In genomic region chr6:155541976-155542375, GRCh38 we compare ENCODE assay signal across 25 cellular contexts.
DNase-seq lines count a peak whose midpoint lies in the region; ATAC-seq and TF ChIP-seq lines count a peak whose summit lies in the region.
"Had no signal": no experiment of that assay in that cellular context is flagged by ENCODE, and none has a peak within 500 bp of the region (broad histone marks: within the 10 kb centered on the region; RNA-seq: fewer than 3 reads in every experiment).

No MANE protein-coding gene starts in this region.

- no peaks in the 10 kb centered on the region for H3F3A ChIP-seq in smooth muscle cell (ENCODE audit: low read depth)

- H3K36me3 ChIP-seq in WERI-Rb-1 (no peaks in the 10 kb centered on the region), smooth muscle cell (ENCODE audit: low read depth) (no peaks in the 10 kb centered on the region), osteoblast (ENCODE audit: insufficient read depth, low read length) (no peaks in the 10 kb centered on the region), upper lobe of right lung (no peaks in the 10 kb centered on the region)
- H3K36me3 ChIP-seq: BLaER1 treated with 17β-estradiol and CSF1 and Interleukin-3, amounts not matched to agents 10 nM and 100 nM; gastrocnemius medialis; ovary; SJCRH30; transverse colon had no signal

- H3K4me2 ChIP-seq in smooth muscle cell (peak overlapping the region; percentile 6), osteoblast (ENCODE audit: insufficient read depth, low read length) (no peak overlapping the region)
- H3K4me2 ChIP-seq: BLaER1 treated with 17β-estradiol and CSF1 and Interleukin-3, amounts not matched to agents 10 nM and 100 nM; GM23338 had no signal

- H4K20me1 ChIP-seq in smooth muscle cell (ENCODE audit: low read depth) (no peaks in the 10 kb centered on the region), osteoblast (ENCODE audit: insufficient read depth, low read length) (no peaks in the 10 kb centered on the region)
- H4K20me1 ChIP-seq: BLaER1 treated with 17β-estradiol and CSF1 and Interleukin-3, amounts not matched to agents 10 nM and 100 nM had no signal

- H3K27me3 ChIP-seq in WERI-Rb-1 (ENCODE audit: insufficient read depth, low read depth, severe bottlenecking) (no peaks in the 10 kb centered on the region), smooth muscle cell (ENCODE audit: low read depth) (no peaks in the 10 kb centered on the region), osteoblast (ENCODE audit: insufficient read depth, low read length) (no peaks in the 10 kb centered on the region), upper lobe of right lung (no peaks in the 10 kb centered on the region)
- H3K27me3 ChIP-seq: BLaER1 treated with 17β-estradiol and CSF1 and Interleukin-3, amounts not matched to agents 10 nM and 100 nM; dorsolateral prefrontal cortex; gastrocnemius medialis; ovary; SJCRH30; transverse colon had no signal

- H3K4me1 ChIP-seq in smooth muscle cell (ENCODE audit: low read depth) (no peaks in the 10 kb centered on the region), osteoblast (ENCODE audit: insufficient read depth, low read length) (no peaks in the 10 kb centered on the region), upper lobe of right lung (no peaks in the 10 kb centered on the region)
- H3K4me1 ChIP-seq: Caco-2, gastrocnemius medialis, SJCRH30, transverse colon had no signal

- H3K9me3 ChIP-seq in WERI-Rb-1 (ENCODE audit: severe bottlenecking) (no peaks in the 10 kb centered on the region), smooth muscle cell (replicated peaks; ENCODE audit: low read depth) (no peaks in the 10 kb centered on the region), osteoblast (ENCODE audit: low read depth, low read length) (no peaks in the 10 kb centered on the region), upper lobe of right lung (no peaks in the 10 kb centered on the region)
- H3K9me3 ChIP-seq: BLaER1 treated with 17β-estradiol and CSF1 and Interleukin-3, amounts not matched to agents 10 nM and 100 nM; Caco-2; gastrocnemius medialis; ovary; SJCRH30; transverse colon had no signal

- ATAC-seq in GM19395 (IDR thresholded peaks at IDR 0.05; ENCODE audit: unreplicated experiment) = no peak
- no peak for ATAC-seq in upper lobe of right lung
- ATAC-seq: gastrocnemius medialis; GM23338; left colon; stimulated activated memory B cell treated with anti-CD40 and anti-IgM and Interleukin-4, amounts not matched to agents 10 μg/mL and 1 μg/mL and 100 μg/mL, for 72 hours had no signal

- H3K79me2 ChIP-seq in smooth muscle cell (ENCODE audit: low read depth) = no peaks in the 10 kb centered on the region
- H3K79me2 ChIP-seq in osteoblast (ENCODE audit: insufficient read depth, low read length) = no peaks in the 10 kb centered on the region

- no peak overlapping the region for H3K27ac ChIP-seq in WERI-Rb-1
- H3K27ac ChIP-seq in smooth muscle cell (ENCODE audit: low read depth) = no peak overlapping the region
- no peak overlapping the region for H3K27ac ChIP-seq in osteoblast (ENCODE audit: low read depth, low read length)
- no peak overlapping the region for H3K27ac ChIP-seq in upper lobe of right lung
- H3K27ac ChIP-seq: BLaER1 treated with 17β-estradiol and CSF1 and Interleukin-3, amounts not matched to agents 10 nM and 100 nM; dorsolateral prefrontal cortex; gastrocnemius medialis; ovary; SJCRH30; transverse colon had no signal

- H2AFZ ChIP-seq in smooth muscle cell (ENCODE audit: low read depth) = no peak overlapping the region
- no peak overlapping the region for H2AFZ ChIP-seq in osteoblast (ENCODE audit: low read length)
- H2AFZ ChIP-seq: GM23338 had no signal

- WGBS in smooth muscle cell (ENCODE audit: low lambda C conversion rate) = 64% methylated on average over 4 of the region's 4 CpGs

- DNase-seq in NCI-H1092 (lab: John Stamatoyannopoulos, UW) = peak; percentile 9
- peak; percentile 97 for DNase-seq in NCI-H2171 treated with DMSO at 0.1 percent for 48 hours (lab: John Stamatoyannopoulos, UW)
- DNase-seq in WERI-Rb-1 = peak; percentile 81
- DNase-seq in smooth muscle cell (lab: John Stamatoyannopoulos, UW; ENCODE audit: unreplicated experiment) = no peak
- no peak for DNase-seq in osteoblast (ENCODE audit: insufficient read length, low spot score, missing footprints)
- DNase-seq in upper lobe of right lung = no peak
- DNase-seq: activated CD4-positive, alpha-beta T cell treated with anti-CD3 and anti-CD28 coated beads for 48 hours; activated CD8-positive, alpha-beta memory T cell treated with anti-CD3 and anti-CD28 coated beads for 24 hours; activated effector memory CD4-positive, alpha-beta T cell treated with Interleukin-2 at 50 U/mL for 16 hours; Caco-2; dorsolateral prefrontal cortex; gastrocnemius medialis; hippocampal formation; KG1; left colon; mammary epithelial cell; NCI-H748 treated with DMSO at 0.1 percent for 48 hours; ovary; RPMI8226; transverse colon had no signal

- intact Hi-C loops in upper lobe of right lung (cut with DNase I) = no loop called here

- no peak overlapping the region for H3K9ac ChIP-seq in smooth muscle cell (ENCODE audit: low read depth)
- H3K9ac ChIP-seq: BLaER1 treated with 17β-estradiol and CSF1 and Interleukin-3, amounts not matched to agents 10 nM and 100 nM had no signal

- TF ChIP-seq CTCF in WERI-Rb-1 (IDR thresholded peaks at IDR 0.05; ENCODE audit: low read depth, low read length) = no peak
- no peak for TF ChIP-seq CTCF in smooth muscle cell (IDR thresholded peaks at IDR 0.05; ENCODE audit: borderline replicate concordance, insufficient read depth, poor library complexity, severe bottlenecking)
- no peak for TF ChIP-seq CTCF in osteoblast (IDR thresholded peaks at IDR 0.05; ENCODE audit: extremely low read depth, low read depth, low read length)
- no peak for TF ChIP-seq CTCF in upper lobe of right lung (IDR thresholded peaks at IDR 0.05)

- no peak overlapping the region for H3K4me3 ChIP-seq in WERI-Rb-1 (ENCODE audit: low read depth, low read length)
- no peak overlapping the region for H3K4me3 ChIP-seq in smooth muscle cell
- no peak overlapping the region for H3K4me3 ChIP-seq in osteoblast (ENCODE audit: insufficient read depth, low read length)
- H3K4me3 ChIP-seq in upper lobe of right lung = no peak overlapping the region
- H3K4me3 ChIP-seq: BLaER1 treated with 17β-estradiol and CSF1 and Interleukin-3, amounts not matched to agents 10 nM and 100 nM; dorsolateral prefrontal cortex; gastrocnemius medialis; GM23338; ovary; SJCRH30; transverse colon had no signal

Comparison
In these comparisons a context has a peak if more than half of its experiments do, and no peak if none do; other contexts are left out.
1. DNase-seq: peak in NCI-H1092 (single experiment), NCI-H2171 treated with DMSO at 0.1 percent for 48 hours (single experiment) and WERI-Rb-1 (single experiment); none in smooth muscle cell (single experiment), osteoblast (single experiment) and upper lobe of right lung (single experiment).